In genomic region chr4:7232061-7232616, GRCh38 we compare ENCODE assay signal across 29 cellular contexts. TPM values are rescaled to one million over a fixed set of nuclear protein-coding genes. Genes with fewer than 3 reads are reported as not detected.
"Had no signal": no experiment of that assay in that cellular context is flagged by ENCODE, and none has a peak within 500 bp of the region (broad histone marks: within the 10 kb centered on the region; RNA-seq: fewer than 3 reads in every experiment).

No MANE protein-coding gene starts in this region.

- H2AFZ ChIP-seq: parathyroid adenoma had no signal

- H3K4me3 ChIP-seq: heart left ventricle, left ventricle myocardium inferior, lung, mucosa of descending colon, skin epidermis, stomach, testis, thyroid gland, transverse colon, upper lobe of right lung had no signal

- DNase-seq: immature natural killer cell; kidney; left ventricle myocardium inferior; midbrain; mucosa of descending colon; naive thymus-derived CD4-positive, alpha-beta T cell; occipital lobe; retina; right cardiac atrium; stimulated activated CD4-positive, alpha-beta T cell treated with anti-CD3 and anti-CD28 coated beads, Interleukin-12 subunit alpha, Interleukin-12 subunit beta, amount 100 ng/mL, for 4 hours; stimulated activated CD4-positive, alpha-beta T cell treated with anti-CD3 and anti-CD28 coated beads, Interleukin-15, amount 100 ng/mL, for 24 hours; stimulated activated CD4-positive, alpha-beta T cell treated with anti-CD3 and anti-CD28 coated beads, Interleukin-2, amount 100 ng/mL, for 24 hours; stimulated activated CD4-positive, alpha-beta T cell treated with anti-CD3 and anti-CD28 coated beads, Interleukin-4, amount 100 ng/mL, for 1 hour; stimulated activated naive B cell treated with anti-CD40 and anti-IgM and Interleukin-4, amounts not matched to agents 10 μg/mL and 1 μg/mL and 100 μg/mL, for 72 hours; stimulated activated naive CD8-positive, alpha-beta T cell treated with anti-CD3 and anti-CD28 coated beads, Interleukin-15, Interleukin-2, amounts not matched to agents 100 U/mL and 50 U/mL, for 24 hours; stomach; testis; thyroid gland; transverse colon; upper lobe of right lung had no signal

- H3K9me3 Mint-ChIP-seq: immature natural killer cell; naive thymus-derived CD4-positive, alpha-beta T cell; natural killer cell treated with Interleukin-12 subunit alpha and Interleukin-12 subunit beta and Interleukin-15 and Interleukin-18, amount 100 ng/mL, for 72 hours; stimulated activated naive B cell treated with anti-CD40 and anti-IgM and Interleukin-4, amounts not matched to agents 10 μg/mL and 1 μg/mL and 100 μg/mL, for 72 hours had no signal

- H3K79me2 ChIP-seq: parathyroid adenoma had no signal

- H3K36me3 Mint-ChIP-seq: immature natural killer cell; naive thymus-derived CD4-positive, alpha-beta T cell; natural killer cell treated with Interleukin-12 subunit alpha and Interleukin-12 subunit beta and Interleukin-15 and Interleukin-18, amount 100 ng/mL, for 72 hours; stimulated activated naive B cell treated with anti-CD40 and anti-IgM and Interleukin-4, amounts not matched to agents 10 μg/mL and 1 μg/mL and 100 μg/mL, for 72 hours had no signal

- H3K4me1 Mint-ChIP-seq: immature natural killer cell; naive thymus-derived CD4-positive, alpha-beta T cell; stimulated activated naive B cell treated with anti-CD40 and anti-IgM and Interleukin-4, amounts not matched to agents 10 μg/mL and 1 μg/mL and 100 μg/mL, for 72 hours had no signal

- H3K9me3 ChIP-seq: left ventricle myocardium inferior, mucosa of descending colon, neutrophil, stomach, testis, thyroid gland, transverse colon, upper lobe of right lung had no signal

- H3K27me3 ChIP-seq: heart left ventricle, testis, thyroid gland, transverse colon, upper lobe of right lung had no signal

- H3K27ac ChIP-seq: heart left ventricle, left ventricle myocardium inferior, neutrophil, parathyroid adenoma, skin epidermis, stomach, testis, thyroid gland, transverse colon, upper lobe of right lung had no signal

- H3K9ac ChIP-seq: parathyroid adenoma had no signal

- H3K36me3 ChIP-seq: heart left ventricle, left ventricle myocardium inferior, neutrophil, stomach, thyroid gland, transverse colon, upper lobe of right lung had no signal

- H3K27ac Mint-ChIP-seq: immature natural killer cell; naive thymus-derived CD4-positive, alpha-beta T cell; natural killer cell treated with Interleukin-12 subunit alpha and Interleukin-12 subunit beta and Interleukin-15 and Interleukin-18, amount 100 ng/mL, for 72 hours; stimulated activated naive B cell treated with anti-CD40 and anti-IgM and Interleukin-4, amounts not matched to agents 10 μg/mL and 1 μg/mL and 100 μg/mL, for 72 hours had no signal

- H3K4me1 ChIP-seq: parathyroid adenoma, thyroid gland, upper lobe of right lung had no signal

- ATAC-seq: heart left ventricle; left colon; mucosa of descending colon; natural killer cell treated with Interleukin-12 subunit alpha and Interleukin-12 subunit beta and Interleukin-15 and Interleukin-18, amount 100 ng/mL, for 72 hours; right cardiac atrium; sciatic nerve; stimulated activated naive B cell treated with anti-CD40 and anti-IgM and Interleukin-4, amounts not matched to agents 10 μg/mL and 1 μg/mL and 100 μg/mL, for 72 hours; stimulated activated naive CD8-positive, alpha-beta T cell treated with anti-CD3 and anti-CD28 coated beads, Interleukin-15, Interleukin-2, amounts not matched to agents 100 U/mL and 50 U/mL, for 24 hours had no signal

- H3K4me3 Mint-ChIP-seq: immature natural killer cell; naive thymus-derived CD4-positive, alpha-beta T cell; natural killer cell treated with Interleukin-12 subunit alpha and Interleukin-12 subunit beta and Interleukin-15 and Interleukin-18, amount 100 ng/mL, for 72 hours; stimulated activated naive B cell treated with anti-CD40 and anti-IgM and Interleukin-4, amounts not matched to agents 10 μg/mL and 1 μg/mL and 100 μg/mL, for 72 hours had no signal

RNA-seq across cellular contexts. Expression of gene SORCS2, which starts 39.8 kb away (rescaled TPM):
- total RNA-seq: pulmonary artery endothelial cell had no signal
- polyA plus RNA-seq: naive thymus-derived CD4-positive, alpha-beta T cell had no signal
